In genomic region chr5:77545285-77545684, GRCh38 we compare ENCODE assay signal across 11 cellular contexts.
"Had no signal": no experiment of that assay in that cellular context is flagged by ENCODE, and none has a peak within 500 bp of the region (broad histone marks: within the 10 kb centered on the region; RNA-seq: fewer than 3 reads in every experiment).

No MANE protein-coding gene starts in this region.

- H3K9ac ChIP-seq: GM23248 had no signal

- DNase-seq: GM23248, GOT3, H7, H9, HCEC 1CT, HFFc6 had no signal

- H3K4me3 ChIP-seq: GM23248, GM23338, HAP-1 had no signal

- H3K36me3 ChIP-seq: HAP-1 had no signal

- H3K27ac ChIP-seq: GM23248 had no signal

- H3K4me1 ChIP-seq: HAP-1 had no signal

- FAIRE-seq: H1, H54 had no signal

- ATAC-seq: GM23338, HCT116 had no signal
